Comparison of ENCODE assay signal across 8 cellular contexts in genomic region chr2:43059183-43059897, GRCh38.
A peak's percentile ranks its signal among the peaks of the same experiment; 100 is the strongest.
DNase-seq lines count a peak whose midpoint lies in the region; ATAC-seq and TF ChIP-seq lines count a peak whose summit lies in the region.

No MANE protein-coding gene starts in this region.

- H3K36me3 ChIP-seq in skeletal muscle satellite cell (ENCODE audit: insufficient read depth, low read length) (no peaks in the 10 kb centered on the region), WERI-Rb-1 (no peaks in the 10 kb centered on the region)

- no peaks in the 10 kb centered on the region for H3K36me3 Mint-ChIP-seq in activated naive CD4-positive, alpha-beta T cell treated with anti-CD3 and anti-CD28 coated beads, Interleukin-2, amount 50 U/mL, for 72 hours

- peaks cover 12% of the 10 kb centered on the region for H3K4me1 ChIP-seq in skeletal muscle satellite cell (ENCODE audit: control insufficient read depth, insufficient read depth, low read length)

- H3K27ac Mint-ChIP-seq in activated naive CD4-positive, alpha-beta T cell treated with anti-CD3 and anti-CD28 coated beads, Interleukin-2, amount 50 U/mL, for 72 hours: peak overlapping the region; percentile 79 to 88

- H3K4me3 ChIP-seq in skeletal muscle satellite cell (ENCODE audit: low read length): peak overlapping the region; percentile 7
- H3K4me3 ChIP-seq in WERI-Rb-1 (ENCODE audit: low read depth, low read length): no peak overlapping the region

- H3K4me2 ChIP-seq in skeletal muscle satellite cell (ENCODE audit: low read length): peak overlapping the region; percentile 11

- H3K9me3 ChIP-seq in skeletal muscle satellite cell (replicated peaks; ENCODE audit: low read length) (no peaks in the 10 kb centered on the region), WERI-Rb-1 (ENCODE audit: severe bottlenecking) (peaks cover 8% of the 10 kb centered on the region)

- TF ChIP-seq CTCF in WERI-Rb-1 (IDR thresholded peaks at IDR 0.05; ENCODE audit: low read depth, low read length): no peak

- intact Hi-C loops in cardiac septum (cut with DNase I): no loop called here

- H3K27me3 ChIP-seq in skeletal muscle satellite cell (ENCODE audit: control insufficient read depth, insufficient read depth, low read length): no peaks in the 10 kb centered on the region
- H3K27me3 ChIP-seq in WERI-Rb-1 (ENCODE audit: insufficient read depth, low read depth, severe bottlenecking): no peaks in the 10 kb centered on the region

- H3K9me3 Mint-ChIP-seq in activated naive CD4-positive, alpha-beta T cell treated with anti-CD3 and anti-CD28 coated beads, Interleukin-2, amount 50 U/mL, for 72 hours: peaks cover 4 to 5% of the 10 kb centered on the region in 2 donors

- ATAC-seq in GM18511 (IDR thresholded peaks at IDR 0.05; ENCODE audit: unreplicated experiment): peak; percentile 91
- peak; percentile 80 for ATAC-seq in HG03442 (IDR thresholded peaks at IDR 0.05; ENCODE audit: unreplicated experiment)
- peak; percentile 92 to 95 for ATAC-seq in activated naive CD4-positive, alpha-beta T cell treated with anti-CD3 and anti-CD28 coated beads, Interleukin-2, amount 50 U/mL, for 72 hours
- ATAC-seq in GM21526 (IDR thresholded peaks at IDR 0.05; ENCODE audit: low FRiP score, unreplicated experiment): no peak

- no peak overlapping the region for H3K9ac ChIP-seq in skeletal muscle satellite cell (ENCODE audit: low read depth, low read length)

- H3K27ac ChIP-seq in WERI-Rb-1: no peak overlapping the region

- peak; percentile 82 for DNase-seq in SIG-M5 treated with dmso at 0.1 percent for 504 hours (lab: John Stamatoyannopoulos, UW; ENCODE audit: unreplicated experiment)
- peak; percentile 69 to 82 for DNase-seq in activated naive CD4-positive, alpha-beta T cell treated with anti-CD3 and anti-CD28 coated beads, Interleukin-2, amount 50 U/mL, for 72 hours (ENCODE audit: low spot score in 2 of 2)
- peak; percentile 83 for DNase-seq in cardiac septum (ENCODE audit: low spot score)
- DNase-seq in WERI-Rb-1: no peak
